ENCODE assay signal across 18 cellular contexts in genomic region chr16:28263305-28263704, GRCh38. TPM values are rescaled to one million over a fixed set of nuclear protein-coding genes. Genes with fewer than 3 reads are reported as not detected.
DNase-seq lines count a peak whose midpoint lies in the region; ATAC-seq and TF ChIP-seq lines count a peak whose summit lies in the region.
"Had no signal": no experiment of that assay in that cellular context is flagged by ENCODE, and none has a peak within 500 bp of the region (broad histone marks: within the 10 kb centered on the region; RNA-seq: fewer than 3 reads in every experiment).

No MANE protein-coding gene starts in this region.

- H4K91ac ChIP-seq in trophoblast cell (ENCODE audit: low read depth, low read length) = no peak overlapping the region

- H3K9me3 Mint-ChIP-seq in activated CD8-positive, alpha-beta memory T cell treated with anti-CD3 and anti-CD28 coated beads, Interleukin-2, amount 10 ng/mL, durations not matched to agents 7 days and 5 days (ENCODE audit: low read depth) = no peaks in the 10 kb centered on the region
- H3K9me3 Mint-ChIP-seq: CD8-positive, alpha-beta T cell; H9; HFFc6 had no signal

- no peak overlapping the region for H4K12ac ChIP-seq in trophoblast cell (ENCODE audit: low read depth, low read length)

- H3K9ac ChIP-seq in trophoblast cell (ENCODE audit: low read length) (no peak overlapping the region), skeletal muscle tissue (ENCODE audit: low read depth in 1 of 3, low read length in 3 of 3) (peak overlapping the region; percentile 33 to 58 (median 56))
- H3K9ac ChIP-seq: GM23248 had no signal

- no peak overlapping the region for H3K4me3 ChIP-seq in HEK293 (ENCODE audit: low read depth, low read length)
- H3K4me3 ChIP-seq in trophoblast cell (ENCODE audit: low read depth, low read length) = peak overlapping the region; percentile 12
- peak overlapping the region in 2 of 3 donors; percentile 48 to 49 for H3K4me3 ChIP-seq in skeletal muscle tissue (ENCODE audit: low read length in 3 of 3)
- no peak overlapping the region for H3K4me3 ChIP-seq in transverse colon
- H3K4me3 ChIP-seq: GM23248 had no signal

- POLR2A ChIA-PET in HEK293 (lab: Yijun Ruan, JAX) = interaction anchor here (1.0 kb wide), 1 partner anchor 30 kb away, joined by 4 read pairs; no protein-coding TSS in a partner anchor

- H4K8ac ChIP-seq in trophoblast cell (ENCODE audit: low read depth, low read length) = no peak overlapping the region

- peak; percentile 25 for DNase-seq in G401 (ENCODE audit: low spot score)
- no peak for DNase-seq in trophoblast cell
- no peak for DNase-seq in caudate nucleus (lab: John Stamatoyannopoulos, UW)
- DNase-seq in activated CD8-positive, alpha-beta memory T cell treated with anti-CD3 and anti-CD28 coated beads, Interleukin-2, amount 10 ng/mL, durations not matched to agents 7 days and 5 days = no peak
- no peak for DNase-seq in transverse colon
- DNase-seq: CD4-positive, CD25-positive, alpha-beta regulatory T cell; CD8-positive, alpha-beta T cell; DMS 273 treated with DMSO at 0.1 percent for 48 hours; DMS79; EL; GF-D8; GM23248; H9; HFFc6 had no signal

- no peaks in the 10 kb centered on the region for H3K36me3 Mint-ChIP-seq in activated CD8-positive, alpha-beta memory T cell treated with anti-CD3 and anti-CD28 coated beads, Interleukin-2, amount 10 ng/mL, durations not matched to agents 7 days and 5 days
- H3K36me3 Mint-ChIP-seq: CD8-positive, alpha-beta T cell had no signal

- no peak overlapping the region for H2BK5ac ChIP-seq in trophoblast cell (ENCODE audit: low read depth, low read length, poor library complexity)

- no peak overlapping the region for H3K27ac Mint-ChIP-seq in activated CD8-positive, alpha-beta memory T cell treated with anti-CD3 and anti-CD28 coated beads, Interleukin-2, amount 10 ng/mL, durations not matched to agents 7 days and 5 days
- H3K27ac Mint-ChIP-seq: CD4-positive, CD25-positive, alpha-beta regulatory T cell; CD8-positive, alpha-beta T cell; H9; HFFc6 had no signal

- no peak overlapping the region for H2AK5ac ChIP-seq in trophoblast cell (ENCODE audit: low read length)

- intact Hi-C loops in transverse colon (cut with DNase I; ENCODE audit: low total_unique reads) = no loop called here

- ATAC-seq in activated CD8-positive, alpha-beta memory T cell treated with anti-CD3 and anti-CD28 coated beads, Interleukin-2, amount 10 ng/mL, durations not matched to agents 7 days and 5 days = no peak
- ATAC-seq: CD8-positive, alpha-beta T cell; HCT116 had no signal

- no peak overlapping the region for H2AFZ ChIP-seq in trophoblast cell (ENCODE audit: insufficient read depth, low read length, poor library complexity)
- H2AFZ ChIP-seq: GM23248 had no signal

- H3K4me3 Mint-ChIP-seq in activated CD8-positive, alpha-beta memory T cell treated with anti-CD3 and anti-CD28 coated beads, Interleukin-2, amount 10 ng/mL, durations not matched to agents 7 days and 5 days = no peak overlapping the region
- H3K4me3 Mint-ChIP-seq: CD4-positive, CD25-positive, alpha-beta regulatory T cell; CD8-positive, alpha-beta T cell; H9; HFFc6 had no signal

- H3K27ac ChIP-seq in HEK293 (ENCODE audit: extremely low read depth, low read depth, low read length) = no peak overlapping the region
- H3K27ac ChIP-seq in trophoblast cell (ENCODE audit: low read depth, low read length) = no peak overlapping the region
- peak overlapping the region; percentile 83 for H3K27ac ChIP-seq in skeletal muscle tissue (ENCODE audit: low read depth, low read length)
- no peak overlapping the region for H3K27ac ChIP-seq in caudate nucleus (ENCODE audit: low read depth, low read length)
- H3K27ac ChIP-seq in transverse colon = no peak overlapping the region
- H3K27ac ChIP-seq: C4-2B, GM23248 had no signal

- no peak overlapping the region for H3K14ac ChIP-seq in trophoblast cell (ENCODE audit: low read length)

- H3K9me3 ChIP-seq in HEK293 (ENCODE audit: control insufficient read depth, insufficient read depth, low read depth, low read length) (no peaks in the 10 kb centered on the region), trophoblast cell (ENCODE audit: insufficient read depth, low read depth, low read length) (peaks cover 1% of the 10 kb centered on the region), skeletal muscle tissue (ENCODE audit: control insufficient read depth in 3 of 3, low read length in 3 of 3) (no peaks in the 10 kb centered on the region), transverse colon (no peaks in the 10 kb centered on the region)

- in situ Hi-C loops in G401 (cut with HindIII; ENCODE audit: low sequenced_read_pairs) (no loop called here), transverse colon (cut with MboI; ENCODE audit: low pct_ligation_motif_present in 1 of 4, low pct_unique_long_range_greater_than_20kb in 1 of 4, low sequenced_read_pairs in 3 of 4) (no loop called here)

- no peak overlapping the region for H2BK12ac ChIP-seq in trophoblast cell (ENCODE audit: low read length)

- H3K79me2 ChIP-seq in trophoblast cell (ENCODE audit: control insufficient read depth, insufficient read depth, low read length, poor library complexity) = no peaks in the 10 kb centered on the region

- no peak for TF ChIP-seq POLR2A in transverse colon (IDR thresholded peaks at IDR 0.05)

- no peak for TF ChIP-seq CTCF in HEK293 (tag by site-specific recombination; IDR thresholded peaks at IDR 0.05)
- TF ChIP-seq CTCF in transverse colon (IDR thresholded peaks at IDR 0.05) = no peak

- no peak overlapping the region for H3K23ac ChIP-seq in trophoblast cell (ENCODE audit: low read length)

- no peaks in the 10 kb centered on the region for H3K79me1 ChIP-seq in trophoblast cell (ENCODE audit: low read length)

- no peak overlapping the region for H2BK120ac ChIP-seq in trophoblast cell (ENCODE audit: insufficient read depth, low read length, poor library complexity)

- H3K18ac ChIP-seq in trophoblast cell (ENCODE audit: low read length) = no peak overlapping the region

- no peak overlapping the region for H3K4me2 ChIP-seq in trophoblast cell (ENCODE audit: low read length)

- peaks cover 22% of the 10 kb centered on the region for H3K4me1 Mint-ChIP-seq in activated CD8-positive, alpha-beta memory T cell treated with anti-CD3 and anti-CD28 coated beads, Interleukin-2, amount 10 ng/mL, durations not matched to agents 7 days and 5 days

- TF ChIP-seq EP300 in transverse colon (IDR thresholded peaks at IDR 0.05; ENCODE audit: low read depth) = no peak

- no peaks in the 10 kb centered on the region for H3K4me1 ChIP-seq in HEK293 (ENCODE audit: control insufficient read depth, insufficient read depth, low read length)
- no peaks in the 10 kb centered on the region for H3K4me1 ChIP-seq in trophoblast cell (ENCODE audit: control insufficient read depth in 1 of 2, insufficient read depth in 2 of 2, low read length in 2 of 2)
- H3K4me1 ChIP-seq in skeletal muscle tissue (ENCODE audit: control insufficient read depth in 3 of 3, insufficient read depth in 3 of 3, low read length in 3 of 3) = peaks cover 39 to 72% (median 39%) of the 10 kb centered on the region in 3 donors
- no peaks in the 10 kb centered on the region for H3K4me1 ChIP-seq in transverse colon

- H3K36me3 ChIP-seq in HEK293 (ENCODE audit: control insufficient read depth in 2 of 2, insufficient read depth in 1 of 2, low read length in 2 of 2) (no peaks in the 10 kb centered on the region), trophoblast cell (ENCODE audit: control insufficient read depth in 1 of 2, insufficient read depth in 2 of 2, low read length in 2 of 2) (no peaks in the 10 kb centered on the region), skeletal muscle tissue (ENCODE audit: control insufficient read depth in 3 of 3, insufficient read depth in 3 of 3, low read length in 3 of 3) (peaks cover 0 to 13% (median 6%) of the 10 kb centered on the region in 3 donors), transverse colon (no peaks in the 10 kb centered on the region)

- no peak overlapping the region for H3K4ac ChIP-seq in trophoblast cell (ENCODE audit: low read depth, low read length)

- H3K27me3 ChIP-seq in trophoblast cell (ENCODE audit: insufficient read depth, low read length) (no peaks in the 10 kb centered on the region), skeletal muscle tissue (ENCODE audit: control insufficient read depth in 3 of 3, insufficient read depth in 3 of 3, low read length in 3 of 3) (peaks cover 0 to 3% (median 0%) of the 10 kb centered on the region in 3 donors), transverse colon (peaks cover 26% of the 10 kb centered on the region)

- WGBS in trophoblast cell (ENCODE audit: extremely low coverage, insufficient coverage, insufficient read length) = no CpG with 5 or more reads among the region's 7 CpGs
- WGBS in transverse colon (ENCODE audit: low coverage in 1 of 2), 2 donors = 61 to 64% methylated on average over 5 to 6 of the region's 7 CpGs

- peaks cover 43% of the 10 kb centered on the region for H3K27me3 Mint-ChIP-seq in activated CD8-positive, alpha-beta memory T cell treated with anti-CD3 and anti-CD28 coated beads, Interleukin-2, amount 10 ng/mL, durations not matched to agents 7 days and 5 days

- CTCF ChIA-PET in HEK293 (lab: Yijun Ruan, JAX) = interaction anchor here (3.3 kb wide), 1 partner anchor 15 kb away, joined by 16 read pairs; no protein-coding TSS in a partner anchor
- CTCF ChIA-PET in activated CD8-positive, alpha-beta memory T cell treated with anti-CD3 and anti-CD28 coated beads, Interleukin-2, amount 10 ng/mL, durations not matched to agents 7 days and 5 days (lab: Charles Lee) = interaction anchor here (0.7 to 2.7 kb wide), 2 partner anchors 11 to 14 kb away, joined by 3 to 12 read pairs; no protein-coding TSS in a partner anchor

TF ChIP-seq in HEK293, 187 proteins besides CTCF, POLR2A, EP300 and RAD21 (continues in another document):
- no peak for TF ChIP-seq ZBTB20 (tag by site-specific recombination; IDR thresholded peaks at IDR 0.05)
- TF ChIP-seq ZNF341 (tag by site-specific recombination; IDR thresholded peaks at IDR 0.05; ENCODE audit: low read depth) = peak; percentile 14; the same call in 1 of the 2 replicates
- TF ChIP-seq ZNF423 (tag by site-specific recombination; IDR thresholded peaks at IDR 0.05) = no peak
- TF ChIP-seq SCRT1 (tag by site-specific recombination; IDR thresholded peaks at IDR 0.05; ENCODE audit: borderline replicate concordance) = peak; percentile 90
- no peak for TF ChIP-seq ZFP37 (tag by site-specific recombination; IDR thresholded peaks at IDR 0.05)
- TF ChIP-seq SCRT2 (tag by site-specific recombination; IDR thresholded peaks at IDR 0.05) = peak; percentile 95

RNA-seq across cellular contexts. Expression of gene SBK1, which starts 29.0 kb away (rescaled TPM):
- total RNA-seq in G401 (2014; rRNA removed; shearing (Covaris generic)) = 3.4 and 4.7 TPM in 2 replicates
- 21.5 and 21.8 TPM in 2 replicates for polyA plus RNA-seq in trophoblast cell (2013)
- total RNA-seq in skeletal muscle tissue (1.0 TPM), transverse colon (1 to 10 TPM in 1 of 4 donors, under 1 TPM in 2, not detected in 1; 0.27 to 1.4 (median 0.32) TPM)
- 10 to 100 TPM in 1 of 2 experiments, 1 to 10 TPM in 1; 3.2 to 11.3 TPM for total RNA-seq in activated CD8-positive, alpha-beta memory T cell treated with anti-CD3 and anti-CD28 coated beads, Interleukin-2, amount 10 ng/mL, durations not matched to agents 7 days and 5 days
- total RNA-seq: GM23248, HFFc6 had no signal
- polyA plus RNA-seq: GM23248 had no signal

RNA-seq across cellular contexts. Expression of gene XPO6, which starts 51.5 kb away (rescaled TPM):
- 75.8 and 98.0 TPM in 2 replicates for total RNA-seq in G401 (2014; rRNA removed; shearing (Covaris generic))
- 32.7 and 36.0 TPM in 2 replicates for polyA plus RNA-seq in trophoblast cell (2013)
- 33.9 TPM for total RNA-seq in skeletal muscle tissue
- total RNA-seq in activated CD8-positive, alpha-beta memory T cell treated with anti-CD3 and anti-CD28 coated beads, Interleukin-2, amount 10 ng/mL, durations not matched to agents 7 days and 5 days = 100 to 1,000 TPM; 204 to 267 TPM
- total RNA-seq in transverse colon = 100 to 1,000 TPM; 140 to 254 (median 204) TPM

Comparison
In these comparisons a context has a peak if more than half of its experiments do, and no peak if none do; other contexts are left out.
1. H3K4me3 ChIP-seq: peak in trophoblast cell (single experiment) and skeletal muscle tissue (2 of 3); none in HEK293 (single experiment) and transverse colon (0 of 4).